1 cellular context compared by ENCODE assay signal in the genomic region with DNA sequence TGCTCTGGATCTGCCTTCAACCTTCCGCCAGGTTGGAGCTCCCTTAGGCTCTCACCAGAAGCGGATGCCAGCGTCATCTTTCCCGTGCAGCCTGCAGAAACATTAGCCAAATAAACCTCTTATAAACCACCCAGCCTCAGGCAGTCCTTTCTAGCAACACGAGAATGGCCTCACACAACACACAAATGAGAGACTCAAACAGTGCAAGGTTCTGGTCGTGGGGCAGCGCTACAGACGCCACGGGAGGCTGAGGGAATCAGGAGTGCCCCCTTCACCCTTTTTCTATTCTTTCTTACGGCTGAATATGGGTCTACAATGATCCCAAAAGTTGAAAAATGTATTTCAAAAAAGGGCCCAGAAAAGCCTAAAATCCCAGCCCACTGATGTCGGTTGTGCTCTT.
TF ChIP-seq lines count a peak whose summit lies in the region.

No MANE protein-coding gene starts in this region.

TF ChIP-seq in WTC11, 78 proteins besides CTCF, POLR2A, EP300 and RAD21 (continued from another document):
- TF ChIP-seq NFE2L1 (CRISPR knock-in tag; IDR thresholded peaks at IDR 0.05): no peak
- TF ChIP-seq TEAD4 (CRISPR knock-in tag; IDR thresholded peaks at IDR 0.05): no peak
- TF ChIP-seq ZNF317 (CRISPR knock-in tag; IDR thresholded peaks at IDR 0.05; ENCODE audit: borderline replicate concordance, low read depth): no peak
- TF ChIP-seq, protein P1, sequence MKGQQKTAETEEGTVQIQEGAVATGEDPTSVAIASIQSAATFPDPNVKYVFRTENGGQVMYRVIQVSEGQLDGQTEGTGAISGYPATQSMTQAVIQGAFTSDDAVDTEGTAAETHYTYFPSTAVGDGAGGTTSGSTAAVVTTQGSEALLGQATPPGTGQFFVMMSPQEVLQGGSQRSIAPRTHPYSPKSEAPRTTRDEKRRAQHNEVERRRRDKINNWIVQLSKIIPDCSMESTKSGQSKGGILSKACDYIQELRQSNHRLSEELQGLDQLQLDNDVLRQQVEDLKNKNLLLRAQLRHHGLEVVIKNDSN (CRISPR knock-in tag; IDR thresholded peaks at IDR 0.05): no peak
